ENCODE assay signal across 18 cellular contexts in genomic region chr6:145332001-145332400, GRCh38.
"Had no signal": no experiment of that assay in that cellular context is flagged by ENCODE, and none has a peak within 500 bp of the region (broad histone marks: within the 10 kb centered on the region; RNA-seq: fewer than 3 reads in every experiment).

No MANE protein-coding gene starts in this region.

- H3K27me3 Mint-ChIP-seq: activated T-helper 17 cell treated with anti-CD3 and anti-CD28 coated beads, Interleukin-2, amount 50 U/mL, for 72 hours; stimulated activated memory B cell treated with anti-CD40 and anti-IgM and Interleukin-4, amounts not matched to agents 10 μg/mL and 1 μg/mL and 100 μg/mL, for 72 hours had no signal

- H3K4me1 ChIP-seq: left lung, parathyroid adenoma, transverse colon had no signal

- H3K9me3 ChIP-seq: left lung, transverse colon had no signal

- H3K27me3 ChIP-seq: brain microvascular endothelial cell, left lung, transverse colon had no signal

- H3K9ac ChIP-seq: parathyroid adenoma had no signal

- H3K36me3 Mint-ChIP-seq: stimulated activated memory B cell treated with anti-CD40 and anti-IgM and Interleukin-4, amounts not matched to agents 10 μg/mL and 1 μg/mL and 100 μg/mL, for 72 hours had no signal

- H3K4me3 Mint-ChIP-seq: activated T-helper 17 cell treated with anti-CD3 and anti-CD28 coated beads, Interleukin-2, amount 50 U/mL, for 72 hours; neural crest cell; stimulated activated memory B cell treated with anti-CD40 and anti-IgM and Interleukin-4, amounts not matched to agents 10 μg/mL and 1 μg/mL and 100 μg/mL, for 72 hours had no signal

- H3K9me3 Mint-ChIP-seq: activated T-helper 17 cell treated with anti-CD3 and anti-CD28 coated beads, Interleukin-2, amount 50 U/mL, for 72 hours; neural crest cell; stimulated activated memory B cell treated with anti-CD40 and anti-IgM and Interleukin-4, amounts not matched to agents 10 μg/mL and 1 μg/mL and 100 μg/mL, for 72 hours had no signal

- H3K4me1 Mint-ChIP-seq: activated T-helper 17 cell treated with anti-CD3 and anti-CD28 coated beads, Interleukin-2, amount 50 U/mL, for 72 hours; neural crest cell; stimulated activated memory B cell treated with anti-CD40 and anti-IgM and Interleukin-4, amounts not matched to agents 10 μg/mL and 1 μg/mL and 100 μg/mL, for 72 hours had no signal

- H2AFZ ChIP-seq: parathyroid adenoma had no signal

- H3K4me3 ChIP-seq: left lung, smooth muscle cell, transverse colon had no signal

- H3K27ac ChIP-seq: brain microvascular endothelial cell, left lung, parathyroid adenoma, transverse colon had no signal

- H3K4me2 ChIP-seq: smooth muscle cell had no signal

- ATAC-seq: activated T-helper 17 cell treated with anti-CD3 and anti-CD28 coated beads, Interleukin-2, amount 50 U/mL, for 72 hours; esophagus mucosa; left lung; stimulated activated memory B cell treated with anti-CD40 and anti-IgM and Interleukin-4, amounts not matched to agents 10 μg/mL and 1 μg/mL and 100 μg/mL, for 72 hours had no signal

- FAIRE-seq: TTC549 had no signal

- H3K36me3 ChIP-seq: brain microvascular endothelial cell, left lung, transverse colon had no signal

- H3K27ac Mint-ChIP-seq: activated T-helper 17 cell treated with anti-CD3 and anti-CD28 coated beads, Interleukin-2, amount 50 U/mL, for 72 hours; stimulated activated memory B cell treated with anti-CD40 and anti-IgM and Interleukin-4, amounts not matched to agents 10 μg/mL and 1 μg/mL and 100 μg/mL, for 72 hours had no signal

- DNase-seq: activated CD4-positive, alpha-beta T cell treated with anti-CD3 and anti-CD28 coated beads, Interleukin-2, amount 50 U/mL, for 1 hour; activated CD4-positive, CD25-positive, alpha-beta regulatory T cell; activated naive CD4-positive, alpha-beta T cell treated with anti-CD3 and anti-CD28 coated beads, Interleukin-2, amount 50 U/mL, for 16 hours; activated T-cell treated with anti-CD3 and anti-CD28 coated beads for 4 hours; amniotic stem cell; brain microvascular endothelial cell; left lung; mesenchymal stem cell; retina; T-helper 2 cell; transverse colon had no signal

- H3K79me2 ChIP-seq: parathyroid adenoma had no signal
